19 cellular contexts compared by ENCODE assay signal in the genomic region with DNA sequence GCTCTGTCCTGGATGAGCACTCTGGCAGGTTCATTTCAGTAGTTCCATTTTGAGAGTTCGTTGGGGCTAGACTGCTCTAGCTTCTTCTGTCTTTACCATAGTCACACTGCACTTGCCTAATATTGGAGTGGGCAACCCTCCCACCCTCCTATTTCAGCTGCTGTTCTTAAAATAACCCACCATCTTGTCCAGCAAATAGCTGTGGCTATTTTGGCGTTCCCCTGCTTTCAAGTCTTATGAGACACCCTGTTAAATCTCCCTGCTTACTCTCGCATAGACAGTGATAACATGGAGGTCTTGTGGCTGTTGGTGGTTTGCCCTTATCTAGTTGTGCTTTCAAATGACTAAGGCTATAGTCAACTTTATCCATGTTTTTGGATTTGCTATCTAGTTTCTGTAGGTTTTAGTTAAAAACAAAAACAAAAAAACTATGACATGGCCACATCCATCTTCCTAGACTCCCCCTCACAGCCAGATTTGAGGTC.
DNase-seq lines count a peak whose midpoint lies in the region; ATAC-seq, FAIRE-seq and TF ChIP-seq lines count a peak whose summit lies in the region.
"Had no signal": no experiment of that assay in that cellular context is flagged by ENCODE, and none has a peak within 500 bp of the region (broad histone marks: within the 10 kb centered on the region; RNA-seq: fewer than 3 reads in every experiment).

No MANE protein-coding gene starts in this region.

- TF ChIP-seq CTCF in choroid plexus epithelial cell (conservative IDR thresholded peaks at IDR 0.05; ENCODE audit: low read depth, low read length): no peak
- no peak for TF ChIP-seq CTCF in gastrocnemius medialis (IDR thresholded peaks at IDR 0.05 in 4 of 5, conservative IDR thresholded peaks at IDR 0.05 in 1 of 5)

- no peak for FAIRE-seq in small intestine (lab: Jason Lieb, UNC)

- peaks cover 36% of the 10 kb centered on the region for H3K36me3 Mint-ChIP-seq in activated CD4-positive, alpha-beta T cell treated with anti-CD3 and anti-CD28 coated beads for 36 hours (ENCODE audit: low read depth)

- 74 to 95% (median 83%) methylated on average over 3 of the region's 3 CpGs for WGBS in small intestine, 3 donors

- H3K27me3 ChIP-seq in gastrocnemius medialis (no peaks in the 10 kb centered on the region), small intestine (ENCODE audit: control insufficient read depth in 2 of 2, insufficient read depth in 2 of 2, low read length in 2 of 2) (no peaks in the 10 kb centered on the region)
- H3K27me3 ChIP-seq: BLaER1 treated with 17β-estradiol and CSF1 and Interleukin-3, amounts not matched to agents 10 nM and 100 nM; pancreas; spleen had no signal

- peak overlapping the region; percentile 71 to 79 (median 74) for H3K27ac ChIP-seq in gastrocnemius medialis
- no peak overlapping the region for H3K27ac ChIP-seq in small intestine (ENCODE audit: low read depth in 1 of 2, low read length in 1 of 2)
- H3K27ac ChIP-seq: BLaER1 treated with 17β-estradiol and CSF1 and Interleukin-3, amounts not matched to agents 10 nM and 100 nM; pancreas; spleen had no signal

- H3K27ac Mint-ChIP-seq in activated CD4-positive, alpha-beta T cell treated with anti-CD3 and anti-CD28 coated beads for 36 hours: no peak overlapping the region
- H3K27ac Mint-ChIP-seq: activated naive CD4-positive, alpha-beta T cell treated with anti-CD3 and anti-CD28 coated beads, Interleukin-2, amount 50 U/mL, for 24 hours had no signal

- peak; percentile 88 for ATAC-seq in activated CD4-positive, alpha-beta T cell treated with anti-CD3 and anti-CD28 coated beads for 36 hours
- ATAC-seq in HG03039 (IDR thresholded peaks at IDR 0.05; ENCODE audit: unreplicated experiment): peak; percentile 56
- ATAC-seq in gastrocnemius medialis: peak; percentile 95 to 97
- ATAC-seq in GM21528 (IDR thresholded peaks at IDR 0.05; ENCODE audit: low FRiP score, unreplicated experiment): no peak
- ATAC-seq: left colon, pancreas had no signal

- in situ Hi-C loops in gastrocnemius medialis (cut with MboI; ENCODE audit: low sequenced_read_pairs in 4 of 4): no loop called here

- POLR2A ChIA-PET in activated CD4-positive, alpha-beta T cell treated with anti-CD3 and anti-CD28 coated beads for 36 hours (lab: Charles Lee): no interaction called here

- H3K4me3 Mint-ChIP-seq in activated CD4-positive, alpha-beta T cell treated with anti-CD3 and anti-CD28 coated beads for 36 hours: no peak overlapping the region
- H3K4me3 Mint-ChIP-seq: activated naive CD4-positive, alpha-beta T cell treated with anti-CD3 and anti-CD28 coated beads, Interleukin-2, amount 50 U/mL, for 24 hours had no signal

- no peak overlapping the region for H3K4me3 ChIP-seq in choroid plexus epithelial cell (ENCODE audit: low read depth, low read length)
- H3K4me3 ChIP-seq in gastrocnemius medialis: peak overlapping the region in 2 of 4 donors; percentile 7 to 14
- H3K4me3 ChIP-seq in small intestine (ENCODE audit: low read depth in 1 of 2, low read length in 2 of 2): no peak overlapping the region
- H3K4me3 ChIP-seq: BLaER1 treated with 17β-estradiol and CSF1 and Interleukin-3, amounts not matched to agents 10 nM and 100 nM; pancreas; spleen had no signal

- H3K4me1 Mint-ChIP-seq in activated CD4-positive, alpha-beta T cell treated with anti-CD3 and anti-CD28 coated beads for 36 hours: peaks cover 9% of the 10 kb centered on the region
- H3K4me1 Mint-ChIP-seq: activated naive CD4-positive, alpha-beta T cell treated with anti-CD3 and anti-CD28 coated beads, Interleukin-2, amount 50 U/mL, for 24 hours had no signal

- DNase-seq in activated CD4-positive, alpha-beta T cell treated with anti-CD3 and anti-CD28 coated beads for 36 hours: peak; percentile 26
- no peak for DNase-seq in activated CD4-positive, alpha-beta T cell treated with anti-CD3 and anti-CD28 coated beads for 1 hour
- peak; percentile 19 for DNase-seq in choroid plexus epithelial cell (ENCODE audit: low read depth)
- DNase-seq in gastrocnemius medialis: peak; percentile 35 to 81
- DNase-seq in KG1 (lab: John Stamatoyannopoulos, UW): no peak
- no peak for DNase-seq in small intestine
- DNase-seq: activated CD4-positive, CD25-positive, alpha-beta regulatory T cell treated with anti-CD3 and anti-CD28 coated beads, Interleukin-2, amount 50 U/mL, for 72 hours; caudate nucleus; effector memory CD4-positive, alpha-beta T cell; left colon; NCI-H1694; NCI-H446 treated with DMSO at 0.1 percent for 48 hours; pancreas; spleen; stimulated activated naive CD4-positive, alpha-beta T cell treated with Interleukin-2 at 50 U/mL for 16 hours had no signal

- intact Hi-C loops in activated CD4-positive, alpha-beta T cell treated with anti-CD3 and anti-CD28 coated beads for 36 hours (cut with DNase I, micrococcal nuclease): no loop called here
- intact Hi-C loops in gastrocnemius medialis (cut with DNase I; ENCODE audit: low total_unique reads): loop anchor here (5.0 kb wide), 1 partner anchor 66 kb away; a partner anchor contains a TSS

- H3K9me3 Mint-ChIP-seq in activated CD4-positive, alpha-beta T cell treated with anti-CD3 and anti-CD28 coated beads for 36 hours (ENCODE audit: low read depth): peaks cover 6% of the 10 kb centered on the region

- peaks cover 5% of the 10 kb centered on the region for H3K27me3 Mint-ChIP-seq in activated CD4-positive, alpha-beta T cell treated with anti-CD3 and anti-CD28 coated beads for 36 hours
- H3K27me3 Mint-ChIP-seq: activated naive CD4-positive, alpha-beta T cell treated with anti-CD3 and anti-CD28 coated beads, Interleukin-2, amount 50 U/mL, for 24 hours had no signal

- TF ChIP-seq POLR2A in gastrocnemius medialis (IDR thresholded peaks at IDR 0.05): peak in 1 of 2 donors; percentile 11

- peaks cover 21 to 25% of the 10 kb centered on the region in 2 donors for H3K4me1 ChIP-seq in gastrocnemius medialis
- no peaks in the 10 kb centered on the region for H3K4me1 ChIP-seq in small intestine (ENCODE audit: control insufficient read depth in 2 of 2, insufficient read depth in 1 of 2, low read depth in 1 of 2, low read length in 1 of 2)
- H3K4me1 ChIP-seq: BLaER1 treated with 17β-estradiol and CSF1 and Interleukin-3, amounts not matched to agents 10 nM and 100 nM; pancreas; spleen had no signal

- H3K9me3 ChIP-seq in gastrocnemius medialis: no peaks in the 10 kb centered on the region
- no peaks in the 10 kb centered on the region for H3K9me3 ChIP-seq in small intestine (ENCODE audit: control insufficient read depth, low read depth)
- H3K9me3 ChIP-seq: pancreas had no signal

- CTCF ChIA-PET in activated CD4-positive, alpha-beta T cell treated with anti-CD3 and anti-CD28 coated beads for 36 hours (lab: Charles Lee): no interaction called here

- H3K36me3 ChIP-seq in gastrocnemius medialis (no peaks in the 10 kb centered on the region), small intestine (ENCODE audit: control insufficient read depth in 2 of 2, insufficient read depth in 2 of 2, low read length in 2 of 2) (peaks cover 0 to 5% of the 10 kb centered on the region in 2 donors)
- H3K36me3 ChIP-seq: spleen had no signal

Comparison
In these comparisons a context has a peak if more than half of its experiments do, and no peak if none do; other contexts are left out.
1. DNase-seq: peak in activated CD4-positive, alpha-beta T cell treated with anti-CD3 and anti-CD28 coated beads for 36 hours (single experiment), choroid plexus epithelial cell (single experiment) and gastrocnemius medialis (2 of 2); none in activated CD4-positive, alpha-beta T cell treated with anti-CD3 and anti-CD28 coated beads for 1 hour (single experiment), KG1 (single experiment) and small intestine (single experiment).
2. H3K27ac ChIP-seq: peak in gastrocnemius medialis (4 of 4); none in small intestine (0 of 2).